In the genomic region with DNA sequence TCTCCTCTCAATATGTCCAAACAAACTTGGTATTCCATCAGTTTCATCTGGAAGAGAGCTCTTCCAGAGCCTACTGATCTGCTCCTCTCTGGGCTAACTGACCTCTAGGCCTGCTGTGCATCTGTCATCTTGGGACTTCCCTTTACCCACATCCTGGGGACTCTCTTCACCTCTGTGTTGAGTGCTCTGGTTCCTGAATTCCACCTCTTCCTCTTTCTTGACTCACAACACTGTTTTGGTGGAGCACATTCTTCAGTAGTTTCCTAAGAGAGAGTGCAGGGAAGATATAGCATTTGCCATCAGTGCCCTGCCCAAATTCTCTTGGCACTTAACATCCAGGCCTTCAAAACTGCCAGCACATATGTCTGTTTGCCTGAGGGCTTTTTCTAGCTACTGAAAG, we compare ENCODE assay signal across 8 cellular contexts. TPM values are rescaled to one million over a fixed set of nuclear protein-coding genes. Genes with fewer than 3 reads are reported as not detected.
DNase-seq lines count a peak whose midpoint lies in the region; ATAC-seq and TF ChIP-seq lines count a peak whose summit lies in the region.
"Not testable (repeated sequence)": the region's sequence is repeated elsewhere in the genome, so short reads cannot be mapped to it uniquely, and the experiment has no call there.

No MANE protein-coding gene starts in this region.

- H3K27ac ChIP-seq in heart right ventricle = peak overlapping the region in 1 of 10 donors; percentile 5
- peak overlapping the region; percentile 48 for H3K27ac ChIP-seq in osteoblast (ENCODE audit: low read depth, low read length)

- H2AFZ ChIP-seq in osteoblast (ENCODE audit: low read length) = not testable (repeated sequence)

- H3K9me3 Mint-ChIP-seq in CD14-positive monocyte; activated T-helper 17 cell treated with anti-CD3 and anti-CD28 coated beads, Interleukin-2, amount 50 U/mL, for 72 hours: not testable (repeated sequence)

- H3K79me2 ChIP-seq in osteoblast (ENCODE audit: insufficient read depth, low read length) = not testable (repeated sequence)

- peaks cover 18% of the 10 kb centered on the region for H3K4me1 Mint-ChIP-seq in CD14-positive monocyte
- not testable (repeated sequence) for H3K4me1 Mint-ChIP-seq in activated T-helper 17 cell treated with anti-CD3 and anti-CD28 coated beads, Interleukin-2, amount 50 U/mL, for 72 hours

- not testable (repeated sequence) for H3K4me3 Mint-ChIP-seq in CD14-positive monocyte; activated T-helper 17 cell treated with anti-CD3 and anti-CD28 coated beads, Interleukin-2, amount 50 U/mL, for 72 hours

- H3K27ac Mint-ChIP-seq in CD14-positive monocyte = peak overlapping the region; percentile 77 to 92 (median 87)
- H3K27ac Mint-ChIP-seq in activated T-helper 17 cell treated with anti-CD3 and anti-CD28 coated beads, Interleukin-2, amount 50 U/mL, for 72 hours = not testable (repeated sequence)

- H3K4me1 ChIP-seq in heart right ventricle = peaks cover 0 to 18% (median 0%) of the 10 kb centered on the region in 9 donors
- H3K4me1 ChIP-seq in osteoblast (ENCODE audit: insufficient read depth, low read length) = not testable (repeated sequence)

- not testable (repeated sequence) for H3K4me2 ChIP-seq in osteoblast (ENCODE audit: insufficient read depth, low read length)

- H4K20me1 ChIP-seq in osteoblast (ENCODE audit: insufficient read depth, low read length) = not testable (repeated sequence)

- H3K27me3 ChIP-seq in heart right ventricle; osteoblast (ENCODE audit: insufficient read depth, low read length): not testable (repeated sequence)

- not testable (repeated sequence) for TF ChIP-seq CTCF in CD14-positive monocyte (IDR thresholded peaks at IDR 0.05); heart right ventricle (IDR thresholded peaks at IDR 0.05); osteoblast (IDR thresholded peaks at IDR 0.05; ENCODE audit: extremely low read depth, low read depth, low read length)

- intact Hi-C loops in CD14-positive monocyte (cut with micrococcal nuclease); heart right ventricle (cut with DNase I): not testable (repeated sequence)

- DNase-seq in CD14-positive monocyte (ENCODE audit: low spot score); heart right ventricle; osteoblast (ENCODE audit: insufficient read length, low spot score, missing footprints): not testable (repeated sequence)
- DNase-seq in Kasumi-1 (lab: John Stamatoyannopoulos, UW) = peak; percentile 54 to 66
- DNase-seq in SIG-M5 (lab: John Stamatoyannopoulos, UW) = peak; percentile 19

- H3K9me3 ChIP-seq in heart right ventricle; osteoblast (ENCODE audit: low read depth, low read length): not testable (repeated sequence)

- H3K27me3 Mint-ChIP-seq in CD14-positive monocyte (ENCODE audit: low read depth in 3 of 3); activated T-helper 17 cell treated with anti-CD3 and anti-CD28 coated beads, Interleukin-2, amount 50 U/mL, for 72 hours: not testable (repeated sequence)

- peak; percentile 73 for ATAC-seq in GM18907 (IDR thresholded peaks at IDR 0.05; ENCODE audit: unreplicated experiment)
- ATAC-seq in HG02610 (IDR thresholded peaks at IDR 0.05; ENCODE audit: unreplicated experiment) = peak; percentile 49
- peak; percentile 73 for ATAC-seq in activated T-helper 17 cell treated with anti-CD3 and anti-CD28 coated beads, Interleukin-2, amount 50 U/mL, for 72 hours (replicated peaks)
- ATAC-seq in heart right ventricle = peak in 6 of 8 donors; percentile 45 to 78 (median 72)

- not testable (repeated sequence) for H3K36me3 Mint-ChIP-seq in CD14-positive monocyte; activated T-helper 17 cell treated with anti-CD3 and anti-CD28 coated beads, Interleukin-2, amount 50 U/mL, for 72 hours (ENCODE audit: low read depth)

- not testable (repeated sequence) for H3K4me3 ChIP-seq in heart right ventricle; osteoblast (ENCODE audit: insufficient read depth, low read length)

- not testable (repeated sequence) for H3K36me3 ChIP-seq in heart right ventricle; osteoblast (ENCODE audit: insufficient read depth, low read length)

RNA-seq across cellular contexts. Expression of a gene that starts 52.5 kb away (rescaled TPM):
- polyA plus RNA-seq in CD14-positive monocyte (10 to 100 TPM; 18.9 to 23.5 TPM), heart right ventricle (10 to 100 TPM; 12.1 to 14.7 TPM)
- total RNA-seq in activated T-helper 17 cell treated with anti-CD3 and anti-CD28 coated beads, Interleukin-2, amount 50 U/mL, for 72 hours = 10 to 100 TPM; 23.3 to 23.7 TPM
- total RNA-seq in heart right ventricle (10 to 100 TPM; 12.9 to 18.5 (median 15.5) TPM), osteoblast (95.2 and 118 TPM in 2 replicates)

RNA-seq across cellular contexts. Expression of a gene that starts 54.4 kb away (rescaled TPM):
- 10 to 100 TPM; 47.3 to 86.6 TPM for polyA plus RNA-seq in CD14-positive monocyte
- 10 to 100 TPM; 90.3 to 95.1 TPM for total RNA-seq in activated T-helper 17 cell treated with anti-CD3 and anti-CD28 coated beads, Interleukin-2, amount 50 U/mL, for 72 hours
- 10 to 100 TPM; 21.6 to 39.1 (median 24.7) TPM for total RNA-seq in heart right ventricle
- 1 to 10 TPM; 4.1 to 6.6 TPM for polyA plus RNA-seq in heart right ventricle
- 305 and 330 TPM in 2 replicates for total RNA-seq in osteoblast
